8 cellular contexts compared by ENCODE assay signal in the genomic region with DNA sequence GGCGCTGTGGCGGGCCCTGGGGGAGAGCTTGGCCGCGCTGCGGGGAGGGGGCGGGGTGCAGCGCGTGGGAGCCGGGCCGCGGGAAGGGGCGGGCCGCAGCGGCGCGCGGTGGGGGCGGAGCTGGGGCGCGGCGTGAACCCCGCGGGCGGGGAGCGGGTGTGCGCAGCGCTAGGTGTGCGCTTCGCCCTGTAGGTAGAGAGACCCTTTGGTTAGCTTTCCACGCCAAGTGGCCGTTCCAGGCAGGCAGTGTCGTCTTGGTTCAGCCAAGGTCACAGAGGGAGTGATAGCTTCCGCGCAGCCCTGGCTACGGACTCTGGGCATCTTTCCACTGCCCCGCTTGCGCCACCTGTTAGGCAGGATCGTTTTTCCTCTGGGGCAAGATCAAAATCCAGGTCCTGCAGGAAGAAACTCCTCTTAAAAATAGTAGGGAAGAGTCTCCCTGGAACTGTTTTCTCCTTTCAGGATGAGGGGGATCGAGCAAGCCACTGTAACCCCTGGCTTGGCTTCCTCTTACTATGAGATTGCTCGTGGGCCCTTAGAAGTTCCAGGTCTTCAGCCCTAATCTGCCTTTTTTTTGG. TPM values are rescaled to one million over a fixed set of nuclear protein-coding genes. Genes with fewer than 3 reads are reported as not detected.
DNase-seq lines count a peak whose midpoint lies in the region; ATAC-seq and TF ChIP-seq lines count a peak whose summit lies in the region.

No MANE protein-coding gene starts in this region.

- H3K9me3 Mint-ChIP-seq in CD8-positive, alpha-beta memory T cell: no peaks in the 10 kb centered on the region
- H3K9me3 Mint-ChIP-seq in dendritic cell treated with granulocyte-macrophage colony-stimulating factor and Interleukin-4, amounts not matched to agents 40 ng/mL and 50 ng/mL, for 4 days: no peaks in the 10 kb centered on the region

- no peaks in the 10 kb centered on the region for H3K9me3 ChIP-seq in CD8-positive, alpha-beta memory T cell (ENCODE audit: low read length)
- H3K9me3 ChIP-seq in mesodermal cell (ENCODE audit: control insufficient read depth, low read length) (no peaks in the 10 kb centered on the region), upper lobe of left lung (no peaks in the 10 kb centered on the region)

- ATAC-seq in GM19025 (IDR thresholded peaks at IDR 0.05; ENCODE audit: low read depth, unreplicated experiment) (peak; percentile 47), HG03103 (IDR thresholded peaks at IDR 0.05; ENCODE audit: low read depth, unreplicated experiment) (peak; percentile 34), upper lobe of left lung (ENCODE audit: low FRiP score in 2 of 2) (peak; percentile 72 to 92)

- H3K27me3 Mint-ChIP-seq in CD8-positive, alpha-beta memory T cell: peaks cover 0 to 3% of the 10 kb centered on the region in 2 donors
- H3K27me3 Mint-ChIP-seq in dendritic cell treated with granulocyte-macrophage colony-stimulating factor and Interleukin-4, amounts not matched to agents 40 ng/mL and 50 ng/mL, for 4 days: peaks cover 4% of the 10 kb centered on the region

- H3K4me3 Mint-ChIP-seq in CD8-positive, alpha-beta memory T cell: peak overlapping the region; percentile 97 to 100 (median 99)
- H3K4me3 Mint-ChIP-seq in dendritic cell treated with granulocyte-macrophage colony-stimulating factor and Interleukin-4, amounts not matched to agents 40 ng/mL and 50 ng/mL, for 4 days: peak overlapping the region; percentile 98

- peaks cover 33 to 49% (median 46%) of the 10 kb centered on the region in 3 donors for H3K4me1 Mint-ChIP-seq in CD8-positive, alpha-beta memory T cell
- H3K4me1 Mint-ChIP-seq in dendritic cell treated with granulocyte-macrophage colony-stimulating factor and Interleukin-4, amounts not matched to agents 40 ng/mL and 50 ng/mL, for 4 days (ENCODE audit: low read depth): peaks cover 35% of the 10 kb centered on the region

- H3K27me3 ChIP-seq in CD8-positive, alpha-beta memory T cell (ENCODE audit: insufficient read depth, low read length, poor library complexity, severe bottlenecking): no peaks in the 10 kb centered on the region
- no peaks in the 10 kb centered on the region for H3K27me3 ChIP-seq in upper lobe of left lung

- DNase-seq in CD8-positive, alpha-beta memory T cell: peak in 1 of 5 donors; percentile 65
- peak; percentile 31 for DNase-seq in RWPE1 (ENCODE audit: low spot score)
- DNase-seq in upper lobe of left lung: peak; percentile 61 to 94
- no peak for DNase-seq in cerebellar nuclear complex (lab: John Stamatoyannopoulos, UW)

- CTCF ChIA-PET in CD8-positive, alpha-beta memory T cell (lab: Charles Lee): interaction anchor here (0.7 to 1.5 kb wide), 8 partner anchors 10 to 291 kb away, joined by 3 to 7 read pairs (median 4); a partner anchor contains a TSS
- CTCF ChIA-PET in RWPE1 (lab: Yijun Ruan, JAX): interaction anchor here (1.1 kb wide), 1 partner anchor 13 kb away, joined by 3 read pairs; no protein-coding TSS in a partner anchor

- no peak for TF ChIP-seq CTCF in RWPE1 (conservative IDR thresholded peaks at IDR 0.05; ENCODE audit: low read depth)
- peak in 2 of 6 experiments; percentile 23 for TF ChIP-seq CTCF in upper lobe of left lung (IDR thresholded peaks at IDR 0.05)

- peaks cover 2 to 58% (median 7%) of the 10 kb centered on the region in 3 donors for H3K36me3 Mint-ChIP-seq in CD8-positive, alpha-beta memory T cell
- peaks cover 73% of the 10 kb centered on the region for H3K36me3 Mint-ChIP-seq in dendritic cell treated with granulocyte-macrophage colony-stimulating factor and Interleukin-4, amounts not matched to agents 40 ng/mL and 50 ng/mL, for 4 days (ENCODE audit: low read depth)

- peaks cover 20% of the 10 kb centered on the region for H3K4me1 ChIP-seq in CD8-positive, alpha-beta memory T cell (ENCODE audit: insufficient read depth, low read length)
- H3K4me1 ChIP-seq in mesodermal cell (ENCODE audit: control insufficient read depth, insufficient read depth, low read length, poor library complexity, severe bottlenecking): peaks cover 17% of the 10 kb centered on the region
- peaks cover 13 to 26% (median 24%) of the 10 kb centered on the region in 4 donors for H3K4me1 ChIP-seq in upper lobe of left lung

- TF ChIP-seq POLR2A in upper lobe of left lung (IDR thresholded peaks at IDR 0.05): peak in 1 of 4 donors; percentile 62

- POLR2A ChIA-PET in CD8-positive, alpha-beta memory T cell (lab: Charles Lee): interaction anchor here (0.5 to 1.5 kb wide), 8 partner anchors 20 to 1784 kb away, joined by 3 to 9 read pairs (median 3); a partner anchor contains a TSS
- POLR2A ChIA-PET in RWPE1 (lab: Yijun Ruan, JAX; ENCODE audit: low non-redundant PET): interaction anchor here (0.6 to 1.4 kb wide), 3 partner anchors 9 to 45 kb away, joined by 3 to 4 read pairs (median 3); a partner anchor contains a TSS

- H3K27ac Mint-ChIP-seq in CD8-positive, alpha-beta memory T cell: peak overlapping the region; percentile 87 to 100 (median 98)
- peak overlapping the region; percentile 100 for H3K27ac Mint-ChIP-seq in dendritic cell treated with granulocyte-macrophage colony-stimulating factor and Interleukin-4, amounts not matched to agents 40 ng/mL and 50 ng/mL, for 4 days

- H3K36me3 ChIP-seq in CD8-positive, alpha-beta memory T cell (ENCODE audit: insufficient read depth, low read length): peaks cover 34% of the 10 kb centered on the region
- H3K36me3 ChIP-seq in mesodermal cell (ENCODE audit: control insufficient read depth, insufficient read depth, low read length) (peaks cover 54% of the 10 kb centered on the region), upper lobe of left lung (peaks cover 21 to 45% (median 34%) of the 10 kb centered on the region in 4 donors)

- H3K27ac ChIP-seq in CD8-positive, alpha-beta memory T cell (ENCODE audit: low read depth, low read length): peak overlapping the region; percentile 95
- H3K27ac ChIP-seq in RWPE1 (peak overlapping the region; percentile 97), mesodermal cell (ENCODE audit: low read depth, low read length, severe bottlenecking) (peak overlapping the region; percentile 98), upper lobe of left lung (peak overlapping the region; percentile 91 to 94 (median 94))

- no peak for TF ChIP-seq EP300 in upper lobe of left lung (IDR thresholded peaks at IDR 0.05)

- 1 to 2% methylated on average over 27 to 38 of the region's 40 CpGs for WGBS in mesodermal cell (ENCODE audit: insufficient coverage in 2 of 2), 2 experiments
- 0 to 2% methylated on average over 12 to 28 of the region's 40 CpGs for WGBS in upper lobe of left lung, 2 donors

- peak overlapping the region; percentile 99 for H3K4me3 ChIP-seq in CD8-positive, alpha-beta memory T cell (ENCODE audit: low read length)
- H3K4me3 ChIP-seq in mesodermal cell (ENCODE audit: extremely low read depth, insufficient read depth, low read length, poor library complexity, severe bottlenecking) (peak overlapping the region; percentile 93), upper lobe of left lung (peak overlapping the region; percentile 47 to 97 (median 76))

- intact Hi-C loops in dendritic cell treated with granulocyte-macrophage colony-stimulating factor and Interleukin-4, amounts not matched to agents 40 ng/mL and 50 ng/mL, for 4 days (cut with micrococcal nuclease): loop anchor here (1.0 to 10.0 kb wide), 2 partner anchors 41 to 62 kb away; a partner anchor contains a TSS

RNA-seq across cellular contexts. Expression of a gene that starts 0.4 kb away (rescaled TPM):
- total RNA-seq in CD8-positive, alpha-beta memory T cell: 100 to 1,000 TPM; 264 to 268 TPM
- 205 TPM for polyA plus RNA-seq in CD8-positive, alpha-beta memory T cell
- 163 TPM for polyA plus RNA-seq in mesodermal cell (2013, experiment 1 of 2)
- 152 TPM for polyA plus RNA-seq in mesodermal cell (2013, experiment 2 of 2)
- 100 to 1,000 TPM in 2 of 6 donors, 10 to 100 TPM in 4; 32.5 to 201 (median 53.8) TPM for total RNA-seq in upper lobe of left lung

RNA-seq across cellular contexts. Expression of a gene that starts 0.8 kb away (rescaled TPM):
- 10 to 100 TPM; 81.2 to 81.3 TPM for total RNA-seq in CD8-positive, alpha-beta memory T cell
- polyA plus RNA-seq in CD8-positive, alpha-beta memory T cell: 16.1 TPM
- polyA plus RNA-seq in mesodermal cell (2013, experiment 1 of 2): 24.3 TPM
- 24.2 TPM for polyA plus RNA-seq in mesodermal cell (2013, experiment 2 of 2)
- 10 to 100 TPM; 22.8 to 37.4 (median 30.1) TPM for total RNA-seq in upper lobe of left lung

RNA-seq across cellular contexts. Expression of a gene that starts 9.1 kb away (rescaled TPM):
- total RNA-seq in CD8-positive, alpha-beta memory T cell: not detected
- polyA plus RNA-seq in CD8-positive, alpha-beta memory T cell: not detected
- not detected for polyA plus RNA-seq in mesodermal cell (2013, experiment 1 of 2)
- polyA plus RNA-seq in mesodermal cell (2013, experiment 2 of 2): not detected
- total RNA-seq in upper lobe of left lung: 10 to 100 TPM; 12.6 to 68.1 (median 30.5) TPM

RNA-seq across cellular contexts. Expression of a gene that starts 23.5 kb away (rescaled TPM):
- not detected for total RNA-seq in CD8-positive, alpha-beta memory T cell
- polyA plus RNA-seq in CD8-positive, alpha-beta memory T cell: not detected
- polyA plus RNA-seq in mesodermal cell (2013, experiment 1 of 2): 0.96 TPM
- 0.35 TPM for polyA plus RNA-seq in mesodermal cell (2013, experiment 2 of 2)
- 1 to 10 TPM in 4 of 6 donors, under 1 TPM in 1, not detected in 1; 0.79 to 6.1 (median 3.0) TPM for total RNA-seq in upper lobe of left lung

RNA-seq across cellular contexts. Expression of a gene that starts 41.2 kb away (rescaled TPM):
- 10 to 100 TPM; 69.9 to 70.2 TPM for total RNA-seq in CD8-positive, alpha-beta memory T cell
- polyA plus RNA-seq in CD8-positive, alpha-beta memory T cell: 50.1 TPM
- polyA plus RNA-seq in mesodermal cell (2013, experiment 1 of 2): 49.8 TPM
- 32.1 TPM for polyA plus RNA-seq in mesodermal cell (2013, experiment 2 of 2)
- 100 to 1,000 TPM in 2 of 6 donors, 10 to 100 TPM in 4; 44.4 to 201 (median 71.4) TPM for total RNA-seq in upper lobe of left lung

Comparison
In these comparisons a context has a peak if more than half of its experiments do, and no peak if none do; other contexts are left out.
1. DNase-seq: peak in RWPE1 (single experiment) and upper lobe of left lung (2 of 2); none in cerebellar nuclear complex (0 of 2).
2. RNA of a gene that starts 9.1 kb away (total RNA-seq): 12.6 to 68.1 TPM in upper lobe of left lung; not detected in CD8-positive, alpha-beta memory T cell; every median in the first group is over 10 times any median in the second.
3. Peak in every context shown above with its lines, with median percentiles within 50 percentile points of each other: H3K27ac ChIP-seq, H3K4me3 ChIP-seq and ATAC-seq.